ENCODE assay signal across 31 cellular contexts in genomic region chr1:55876276-55877060, GRCh38.
DNase-seq lines count a peak whose midpoint lies in the region; ATAC-seq and TF ChIP-seq lines count a peak whose summit lies in the region.
"Had no signal": no experiment of that assay in that cellular context is flagged by ENCODE, and none has a peak within 500 bp of the region (broad histone marks: within the 10 kb centered on the region; RNA-seq: fewer than 3 reads in every experiment).

No MANE protein-coding gene starts in this region.

- no peak overlapping the region for H4K8ac ChIP-seq in trophoblast cell (ENCODE audit: low read depth, low read length)

- H3K79me1 ChIP-seq in trophoblast cell (ENCODE audit: low read length) = peaks cover 3% of the 10 kb centered on the region

- no peak overlapping the region for H3K18ac ChIP-seq in trophoblast cell (ENCODE audit: low read length)

- no peak for TF ChIP-seq POLR2A in heart left ventricle (IDR thresholded peaks at IDR 0.05)

- H4K12ac ChIP-seq in trophoblast cell (ENCODE audit: low read depth, low read length) = no peak overlapping the region

- intact Hi-C loops in heart left ventricle (cut with DNase I) = no loop called here

- H3K4me2 ChIP-seq in trophoblast cell (ENCODE audit: low read length) = no peak overlapping the region
- H3K4me2 ChIP-seq: BLaER1 treated with 17β-estradiol and CSF1 and Interleukin-3, amounts not matched to agents 10 nM and 100 nM had no signal

- no peaks in the 10 kb centered on the region for H3K27me3 ChIP-seq in heart left ventricle
- H3K27me3 ChIP-seq in trophoblast cell (ENCODE audit: insufficient read depth, low read length) = no peaks in the 10 kb centered on the region
- H3K27me3 ChIP-seq: adrenal gland; BLaER1 treated with 17β-estradiol and CSF1 and Interleukin-3, amounts not matched to agents 10 nM and 100 nM; body of pancreas; spleen; tibial nerve had no signal

- H3K9ac ChIP-seq in trophoblast cell (ENCODE audit: low read length) = no peak overlapping the region
- H3K9ac ChIP-seq: BLaER1 treated with 17β-estradiol and CSF1 and Interleukin-3, amounts not matched to agents 10 nM and 100 nM had no signal

- no peak overlapping the region for H3K4ac ChIP-seq in trophoblast cell (ENCODE audit: low read depth, low read length)

- no peak overlapping the region for H2AK5ac ChIP-seq in trophoblast cell (ENCODE audit: low read length)

- no peak for TF ChIP-seq CTCF in heart left ventricle (IDR thresholded peaks at IDR 0.05)

- peaks cover 0 to 7% (median 0%) of the 10 kb centered on the region in 12 donors for H3K4me1 ChIP-seq in heart left ventricle
- peaks cover 2% of the 10 kb centered on the region in 2 experiments for H3K4me1 ChIP-seq in trophoblast cell (ENCODE audit: control insufficient read depth in 1 of 2, insufficient read depth in 2 of 2, low read length in 2 of 2)
- H3K4me1 ChIP-seq: adrenal gland, body of pancreas, foreskin keratinocyte, HAP-1, spleen, tibial nerve had no signal

- H3K4me3 ChIP-seq in heart left ventricle = no peak overlapping the region
- no peak overlapping the region for H3K4me3 ChIP-seq in trophoblast cell (ENCODE audit: low read depth, low read length)
- H3K4me3 ChIP-seq: adrenal gland; BLaER1 treated with 17β-estradiol and CSF1 and Interleukin-3, amounts not matched to agents 10 nM and 100 nM; body of pancreas; HAP-1; mucosa of descending colon; spleen; tibial nerve had no signal

- 71 to 81% (median 75%) methylated on average over 1 of the region's 1 CpG for WGBS in heart left ventricle, 4 donors
- no CpG with 5 or more reads among the region's 1 CpG for WGBS in trophoblast cell (ENCODE audit: extremely low coverage, insufficient coverage, insufficient read length)

- H3K27ac ChIP-seq in heart left ventricle (no peak overlapping the region), trophoblast cell (ENCODE audit: low read depth, low read length) (no peak overlapping the region)
- H3K27ac ChIP-seq: 22Rv1; adrenal gland; BLaER1 treated with 17β-estradiol and CSF1 and Interleukin-3, amounts not matched to agents 10 nM and 100 nM; body of pancreas; foreskin keratinocyte; spleen; tibial nerve had no signal

- no peak overlapping the region for H2AFZ ChIP-seq in trophoblast cell (ENCODE audit: insufficient read depth, low read length, poor library complexity)

- H3K79me2 ChIP-seq in trophoblast cell (ENCODE audit: control insufficient read depth, insufficient read depth, low read length, poor library complexity) = no peaks in the 10 kb centered on the region

- H2BK120ac ChIP-seq in trophoblast cell (ENCODE audit: insufficient read depth, low read length, poor library complexity) = peak overlapping the region; percentile 7

- H2BK5ac ChIP-seq in trophoblast cell (ENCODE audit: low read depth, low read length, poor library complexity) = no peak overlapping the region

- H3K36me3 ChIP-seq in heart left ventricle (no peaks in the 10 kb centered on the region), trophoblast cell (ENCODE audit: control insufficient read depth in 1 of 2, insufficient read depth in 2 of 2, low read length in 2 of 2) (no peaks in the 10 kb centered on the region)
- H3K36me3 ChIP-seq: adrenal gland; BLaER1 treated with 17β-estradiol and CSF1 and Interleukin-3, amounts not matched to agents 10 nM and 100 nM; HAP-1; spleen; tibial nerve had no signal

- no peak overlapping the region for H2BK12ac ChIP-seq in trophoblast cell (ENCODE audit: low read length)

- H4K91ac ChIP-seq in trophoblast cell (ENCODE audit: low read depth, low read length) = no peak overlapping the region

- H3K23ac ChIP-seq in trophoblast cell (ENCODE audit: low read length) = no peak overlapping the region

- no peak overlapping the region for H3K14ac ChIP-seq in trophoblast cell (ENCODE audit: low read length)

- DNase-seq in NCI-H510A treated with DMSO at 0.1 percent for 48 hours (lab: John Stamatoyannopoulos, UW) = peak; percentile 40
- DNase-seq in NCI-H510A (lab: John Stamatoyannopoulos, UW) = no peak
- peak in 4 of 5 donors; percentile 25 to 50 (median 26) for DNase-seq in heart left ventricle
- DNase-seq in trophoblast cell = no peak
- DNase-seq in activated CD4-positive, alpha-beta T cell treated with anti-CD3 and anti-CD28 coated beads, Interleukin-2, amount 50 U/mL, for 48 hours = no peak
- DNase-seq: activated CD4-positive, alpha-beta memory T cell treated with anti-CD3 and anti-CD28 coated beads for 36 hours; activated CD8-positive, alpha-beta memory T cell treated with anti-CD3 and anti-CD28 coated beads, Interleukin-2, amount 50 U/mL, for 4 hours; activated naive CD4-positive, alpha-beta T cell treated with anti-CD3 and anti-CD28 coated beads for 36 hours; adrenal gland; cerebellar nuclear complex; dermis blood vessel endothelial cell; endodermal cell; Karpas-422; mucosa of descending colon; NCI-H1417 treated with DMSO at 0.1 percent for 48 hours; NCI-H2171 treated with DMSO at 0.1 percent for 48 hours; NCI-H526; OCI-M1; spleen; stimulated activated CD4-positive, alpha-beta T cell treated with anti-CD3 and anti-CD28 coated beads, Interleukin-2, amount 100 ng/mL, for 24 hours had no signal

- peak in 2 of 4 donors; percentile 49 for ATAC-seq in heart left ventricle
- no peak for ATAC-seq in HG02981 (IDR thresholded peaks at IDR 0.05; ENCODE audit: unreplicated experiment)
- ATAC-seq in GM21529 (IDR thresholded peaks at IDR 0.05; ENCODE audit: unreplicated experiment) = no peak
- ATAC-seq in HG03097 (IDR thresholded peaks at IDR 0.05; ENCODE audit: low FRiP score, unreplicated experiment) = no peak
- ATAC-seq: activated CD4-positive, CD25-positive, alpha-beta regulatory T cell treated with anti-CD3 and anti-CD28 coated beads, Interleukin-2, amount 50 U/mL, for 24 hours; body of pancreas; foreskin keratinocyte; HepG2 had no signal

- H3K9me3 ChIP-seq in heart left ventricle (no peaks in the 10 kb centered on the region), trophoblast cell (ENCODE audit: insufficient read depth, low read depth, low read length) (no peaks in the 10 kb centered on the region)
- H3K9me3 ChIP-seq: adrenal gland; BLaER1 treated with 17β-estradiol and CSF1 and Interleukin-3, amounts not matched to agents 10 nM and 100 nM; body of pancreas; HAP-1; mucosa of descending colon; spleen; tibial nerve had no signal

Comparison
In these comparisons a context has a peak if more than half of its experiments do, and no peak if none do; other contexts are left out.
1. DNase-seq: peak in NCI-H510A treated with DMSO at 0.1 percent for 48 hours (single experiment) and heart left ventricle (4 of 5); none in NCI-H510A (single experiment), trophoblast cell (0 of 2) and activated CD4-positive, alpha-beta T cell treated with anti-CD3 and anti-CD28 coated beads, Interleukin-2, amount 50 U/mL, for 48 hours (0 of 2).